In the genomic region with DNA sequence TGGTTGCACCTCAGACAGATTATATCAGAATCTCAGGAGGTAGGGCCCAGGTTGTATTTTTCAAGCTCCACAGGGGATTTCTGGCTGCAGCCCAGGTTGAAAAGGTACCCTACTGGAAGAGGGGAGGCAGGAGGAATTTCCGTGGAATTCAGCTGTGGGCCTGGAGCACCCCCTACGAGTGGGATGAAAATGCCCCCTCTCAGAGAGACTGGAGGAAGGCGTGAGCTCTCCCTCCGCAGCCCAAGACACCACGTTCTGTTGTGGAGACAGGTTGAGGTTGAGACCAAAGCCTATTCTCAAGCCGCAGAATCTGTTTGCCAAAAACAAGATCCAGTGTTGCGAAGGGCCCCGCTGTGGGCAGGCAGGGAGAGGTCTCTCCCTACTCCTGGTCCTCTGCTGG, we compare ENCODE assay signal across 19 cellular contexts.
"Had no signal": no experiment of that assay in that cellular context is flagged by ENCODE, and none has a peak within 500 bp of the region (broad histone marks: within the 10 kb centered on the region; RNA-seq: fewer than 3 reads in every experiment).

No MANE protein-coding gene starts in this region.

- H3K36me3 ChIP-seq: colonic mucosa, thoracic aorta, transverse colon had no signal

- H3K27me3 Mint-ChIP-seq: naive thymus-derived CD4-positive, alpha-beta T cell had no signal

- H3K4me1 ChIP-seq: colonic mucosa, foreskin keratinocyte, sigmoid colon, stomach, transverse colon had no signal

- ATAC-seq: foreskin keratinocyte; left lobe of liver; naive thymus-derived CD4-positive, alpha-beta T cell had no signal

- H3K27ac ChIP-seq: colonic mucosa, foreskin keratinocyte, hepatocyte, sigmoid colon, skin epidermis, stomach, thoracic aorta, transverse colon had no signal

- H3K4me3 Mint-ChIP-seq: naive thymus-derived CD4-positive, alpha-beta T cell had no signal

- H3K9me3 ChIP-seq: colonic mucosa, sigmoid colon, stomach, thoracic aorta, transverse colon had no signal

- H3K27me3 ChIP-seq: colonic mucosa, foreskin keratinocyte, hepatocyte, sigmoid colon, stomach, transverse colon had no signal

- DNase-seq: colonic mucosa; dermis blood vessel endothelial cell; foreskin keratinocyte; head of caudate nucleus; kidney glomerular epithelial cell; mammary epithelial cell; naive thymus-derived CD4-positive, alpha-beta T cell; posterior cingulate gyrus; sigmoid colon; stimulated activated CD4-positive, alpha-beta T cell treated with anti-CD3 and anti-CD28 coated beads, Interleukin-2, amount 100 ng/mL, for 24 hours; stimulated activated CD4-positive, alpha-beta T cell treated with anti-CD3 and anti-CD28 coated beads, Interleukin-4, amount 100 ng/mL, for 4 hours; stimulated activated naive CD4-positive, alpha-beta T cell; stomach; substantia nigra; transverse colon had no signal

- H3K4me3 ChIP-seq: colonic mucosa, hepatocyte, sigmoid colon, skin epidermis, stomach, thoracic aorta, transverse colon had no signal
